In genomic region chr4:127857641-127858040, GRCh38 we compare ENCODE assay signal across 23 cellular contexts.
"Had no signal": no experiment of that assay in that cellular context is flagged by ENCODE, and none has a peak within 500 bp of the region (broad histone marks: within the 10 kb centered on the region; RNA-seq: fewer than 3 reads in every experiment).

No MANE protein-coding gene starts in this region.

- H3K9me3 ChIP-seq: adrenal gland, sigmoid colon, testis had no signal

- H3K27ac Mint-ChIP-seq: activated naive CD8-positive, alpha-beta T cell; activated T-helper 17 cell treated with anti-CD3 and anti-CD28 coated beads, Interleukin-2, amount 50 U/mL, for 72 hours; natural killer cell treated with Interleukin-12 subunit alpha and Interleukin-12 subunit beta and Interleukin-15 and Interleukin-18, amount 100 ng/mL, for 72 hours; progenitor cell of endocrine pancreas; T-helper 2 cell treated with Interferon-gamma antibody and Interleukin-4, amounts not matched to agents 5 μg/mL and 100 μg/mL, for 36 hours had no signal

- H3K36me3 ChIP-seq: adrenal gland, heart right ventricle, lower lobe of right lung, sigmoid colon, vagina, WERI-Rb-1 had no signal

- ATAC-seq: activated T-helper 17 cell treated with anti-CD3 and anti-CD28 coated beads, Interleukin-2, amount 50 U/mL, for 72 hours; natural killer cell treated with Interleukin-12 subunit alpha and Interleukin-12 subunit beta and Interleukin-15 and Interleukin-18, amount 100 ng/mL, for 72 hours had no signal

- H3K4me3 ChIP-seq: heart right ventricle, lower lobe of right lung, sigmoid colon, testis, vagina had no signal

- DNase-seq: activated CD4-positive, alpha-beta T cell treated with anti-CD3 and anti-CD28 coated beads for 1 hour; activated CD4-positive, alpha-beta T cell treated with anti-CD3 and anti-CD28 coated beads, Interleukin-2, amount 50 U/mL, for 1 hour; activated naive CD4-positive, alpha-beta T cell; activated T-cell treated with anti-CD3 and anti-CD28 coated beads, Interleukin-2, amount 50 U/mL, for 1 hour; cerebellar nuclear complex; cortex of kidney; heart right ventricle; lower lobe of right lung; retina; sigmoid colon; stimulated activated CD4-positive, alpha-beta T cell treated with anti-CD3 and anti-CD28 coated beads, Interleukin-4, amount 100 ng/mL, for 1 hour; stimulated activated naive CD4-positive, alpha-beta T cell; testis; trophoblast cell; WERI-Rb-1 had no signal

- H3K27ac ChIP-seq: heart right ventricle, lower lobe of right lung, sigmoid colon, testis, vagina, WERI-Rb-1 had no signal

- H3K4me3 Mint-ChIP-seq: activated naive CD8-positive, alpha-beta T cell; activated T-helper 17 cell treated with anti-CD3 and anti-CD28 coated beads, Interleukin-2, amount 50 U/mL, for 72 hours; mesothelial cell of epicardium; natural killer cell treated with Interleukin-12 subunit alpha and Interleukin-12 subunit beta and Interleukin-15 and Interleukin-18, amount 100 ng/mL, for 72 hours; T-helper 2 cell treated with Interferon-gamma antibody and Interleukin-4, amounts not matched to agents 5 μg/mL and 100 μg/mL, for 36 hours had no signal

- H3K27me3 ChIP-seq: adrenal gland, heart right ventricle, sigmoid colon, testis, vagina had no signal

- H3K27me3 Mint-ChIP-seq: activated naive CD8-positive, alpha-beta T cell; activated T-helper 17 cell treated with anti-CD3 and anti-CD28 coated beads, Interleukin-2, amount 50 U/mL, for 72 hours; natural killer cell treated with Interleukin-12 subunit alpha and Interleukin-12 subunit beta and Interleukin-15 and Interleukin-18, amount 100 ng/mL, for 72 hours; progenitor cell of endocrine pancreas had no signal

- H3K4me1 ChIP-seq: testis had no signal
